ENCODE assay signal across 20 cellular contexts in the genomic region with DNA sequence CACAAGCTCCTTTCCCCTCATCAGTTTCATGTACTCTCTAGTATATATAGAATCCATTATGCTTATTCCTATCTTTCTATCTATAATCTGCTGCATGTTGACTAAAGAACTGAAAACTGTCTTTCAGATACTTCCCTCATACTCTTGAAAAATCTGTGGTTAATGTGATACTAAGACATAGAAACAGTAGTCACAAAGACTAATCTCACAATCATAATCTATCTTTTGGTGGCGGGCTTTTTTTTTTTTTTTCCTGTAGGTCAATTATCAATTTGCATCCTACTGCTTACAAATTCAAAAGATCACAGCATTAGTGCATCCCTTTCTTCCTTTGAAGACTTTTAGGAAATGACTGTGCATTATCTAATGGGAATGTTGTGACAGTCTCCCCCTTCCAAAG. TPM values are rescaled to one million over a fixed set of nuclear protein-coding genes. Genes with fewer than 3 reads are reported as not detected.
DNase-seq lines count a peak whose midpoint lies in the region; ATAC-seq, FAIRE-seq and TF ChIP-seq lines count a peak whose summit lies in the region.
"Had no signal": no experiment of that assay in that cellular context is flagged by ENCODE, and none has a peak within 500 bp of the region (broad histone marks: within the 10 kb centered on the region; RNA-seq: fewer than 3 reads in every experiment).

No MANE protein-coding gene starts in this region.

- H4K20me1 ChIP-seq in GM12878 (ENCODE audit: control insufficient read depth, insufficient read depth) (no peaks in the 10 kb centered on the region; the same call in 1 of the 2 replicates), smooth muscle cell (ENCODE audit: low read depth) (peaks cover 93% of the 10 kb centered on the region)

- TF ChIP-seq POLR2A in GM12878 (IDR thresholded peaks at IDR 0.05; ENCODE audit: low read depth, low read length), result no peak

- TF ChIP-seq EP300 in GM12878 (IDR thresholded peaks at IDR 0.05; ENCODE audit: borderline replicate concordance in 1 of 2, control insufficient read depth in 1 of 2, low read depth in 2 of 2, low read length in 2 of 2), result no peak

- H3K4me1 ChIP-seq in GM12878 (ENCODE audit: control insufficient read depth, insufficient read depth, low read length) (peaks cover 13% of the 10 kb centered on the region), smooth muscle cell (ENCODE audit: low read depth) (peaks cover 14% of the 10 kb centered on the region)

- no peaks in the 10 kb centered on the region for H3K27me3 ChIP-seq in GM12878 (replicated peaks in 1 of 2; ENCODE audit: control insufficient read depth in 2 of 2, insufficient read depth in 2 of 2, low read length in 1 of 2)
- no peaks in the 10 kb centered on the region for H3K27me3 ChIP-seq in smooth muscle cell (ENCODE audit: low read depth)
- H3K27me3 ChIP-seq: SJSA1 had no signal

- H3K27ac ChIP-seq in GM12878 (ENCODE audit: control insufficient read depth, insufficient read depth) (no peak overlapping the region), smooth muscle cell (ENCODE audit: low read depth) (no peak overlapping the region)
- H3K27ac ChIP-seq: HL-60, PC-9, SJSA1 had no signal

- in situ Hi-C loops in GM12878 (cut with MboI), result no loop called here

- no peak for DNase-seq in activated T-cell treated with anti-CD3 and anti-CD28 coated beads, Interleukin-2, amount 50 U/mL, for 72 hours
- DNase-seq in activated T-cell treated with anti-CD3 and anti-CD28 coated beads for 4 hours, result no peak
- no peak for DNase-seq in HFFc6
- DNase-seq in GM12878 (ENCODE audit: low read depth, low spot score), result no peak
- DNase-seq in smooth muscle cell (lab: John Stamatoyannopoulos, UW; ENCODE audit: unreplicated experiment), result no peak
- DNase-seq: activated CD4-positive, CD25-positive, alpha-beta regulatory T cell treated with anti-CD3 and anti-CD28 coated beads, Interleukin-2, amount 50 U/mL, for 72 hours; caudate nucleus; head of caudate nucleus; islet precursor cell; NCI-H1092; NCI-H2107; NCI-H526 treated with DMSO at 0.1 percent for 48 hours; PC-9; stimulated activated naive CD4-positive, alpha-beta T cell had no signal

- TF ChIP-seq RAD21 in GM12878 (IDR thresholded peaks at IDR 0.05; ENCODE audit: insufficient read depth, low read depth, low read length), result no peak

- POLR2A ChIA-PET in GM12878 (lab: Charles Lee), result interaction anchor here (0.5 to 1.6 kb wide), 2 partner anchors 36 to 65 kb away, joined by 3 to 6 read pairs; no protein-coding TSS in a partner anchor

- H3K36me3 ChIP-seq in GM12878 (ENCODE audit: control insufficient read depth in 2 of 2, insufficient read depth in 2 of 2, low read length in 1 of 2) (peaks cover 0 to 4% of the 10 kb centered on the region in 2 experiments; a peak in 2 of 4 replicates), smooth muscle cell (ENCODE audit: low read depth) (no peaks in the 10 kb centered on the region)

- RAD21 ChIA-PET in GM12878 (lab: Charles Lee; ENCODE audit: unreplicated experiment), result interaction anchor here (1.4 to 1.7 kb wide), 2 partner anchors 32 to 36 kb away, joined by 4 read pairs; no protein-coding TSS in a partner anchor

- peaks cover 2 to 6% of the 10 kb centered on the region in 2 donors for H3K36me3 Mint-ChIP-seq in activated T-cell treated with anti-CD3 and anti-CD28 coated beads, Interleukin-2, amount 50 U/mL, for 72 hours (ENCODE audit: insufficient read depth in 2 of 2)
- peaks cover 27% of the 10 kb centered on the region for H3K36me3 Mint-ChIP-seq in HFFc6 (ENCODE audit: low read depth)
- H3K36me3 Mint-ChIP-seq in stimulated activated memory B cell treated with anti-CD40 and anti-IgM and Interleukin-4, amounts not matched to agents 10 μg/mL and 1 μg/mL and 100 μg/mL, for 72 hours, result peaks cover 18% of the 10 kb centered on the region

- H3K4me3 Mint-ChIP-seq in activated T-cell treated with anti-CD3 and anti-CD28 coated beads, Interleukin-2, amount 50 U/mL, for 72 hours, result peak overlapping the region; percentile 11 to 56
- no peak overlapping the region for H3K4me3 Mint-ChIP-seq in HFFc6
- H3K4me3 Mint-ChIP-seq in stimulated activated memory B cell treated with anti-CD40 and anti-IgM and Interleukin-4, amounts not matched to agents 10 μg/mL and 1 μg/mL and 100 μg/mL, for 72 hours, result peak overlapping the region; percentile 2

- H3K9me3 Mint-ChIP-seq in activated T-cell treated with anti-CD3 and anti-CD28 coated beads, Interleukin-2, amount 50 U/mL, for 72 hours, result no peaks in the 10 kb centered on the region
- no peaks in the 10 kb centered on the region for H3K9me3 Mint-ChIP-seq in HFFc6
- H3K9me3 Mint-ChIP-seq in stimulated activated memory B cell treated with anti-CD40 and anti-IgM and Interleukin-4, amounts not matched to agents 10 μg/mL and 1 μg/mL and 100 μg/mL, for 72 hours, result no peaks in the 10 kb centered on the region
- H3K9me3 Mint-ChIP-seq: nephron had no signal

- peak overlapping the region; percentile 49; the same call in 1 of the 2 replicates for H3K4me3 ChIP-seq in GM12878
- H3K4me3 ChIP-seq in smooth muscle cell, result no peak overlapping the region
- H3K4me3 ChIP-seq: PC-9, SJSA1 had no signal

- SMC1A ChIA-PET in GM12878 (lab: Charles Lee; ENCODE audit: uncharacterized antibody, unreplicated experiment), result interaction anchor here (0.9 to 2.9 kb wide), 7 partner anchors 8 to 97 kb away, joined by 3 to 10 read pairs (median 5); no protein-coding TSS in a partner anchor

- H3K9me3 ChIP-seq in GM12878 (replicated peaks; ENCODE audit: control insufficient read depth, insufficient read depth, low read length) (no peaks in the 10 kb centered on the region), smooth muscle cell (replicated peaks; ENCODE audit: low read depth) (no peaks in the 10 kb centered on the region)
- H3K9me3 ChIP-seq: SJSA1 had no signal

- peaks cover 75% of the 10 kb centered on the region for H3K4me1 Mint-ChIP-seq in activated T-cell treated with anti-CD3 and anti-CD28 coated beads, Interleukin-2, amount 50 U/mL, for 72 hours (ENCODE audit: low read depth)
- peaks cover 69% of the 10 kb centered on the region for H3K4me1 Mint-ChIP-seq in HFFc6 (ENCODE audit: low read depth)
- H3K4me1 Mint-ChIP-seq in stimulated activated memory B cell treated with anti-CD40 and anti-IgM and Interleukin-4, amounts not matched to agents 10 μg/mL and 1 μg/mL and 100 μg/mL, for 72 hours, result peaks cover 65% of the 10 kb centered on the region

- 10% methylated on average over 1 of the region's 1 CpG for WGBS in GM12878 (ENCODE audit: insufficient coverage, insufficient replicate concordance, low lambda C conversion rate, missing lambda C conversion rate)
- WGBS in smooth muscle cell (ENCODE audit: low lambda C conversion rate), result 94% methylated on average over 1 of the region's 1 CpG

- no peaks in the 10 kb centered on the region for H3K27me3 Mint-ChIP-seq in activated T-cell treated with anti-CD3 and anti-CD28 coated beads, Interleukin-2, amount 50 U/mL, for 72 hours (ENCODE audit: low read depth)
- H3K27me3 Mint-ChIP-seq in HFFc6 (ENCODE audit: insufficient read depth), result no peaks in the 10 kb centered on the region
- H3K27me3 Mint-ChIP-seq in stimulated activated memory B cell treated with anti-CD40 and anti-IgM and Interleukin-4, amounts not matched to agents 10 μg/mL and 1 μg/mL and 100 μg/mL, for 72 hours, result no peaks in the 10 kb centered on the region

- H3K9ac ChIP-seq in GM12878 (ENCODE audit: control insufficient read depth, insufficient read depth, low read length) (no peak overlapping the region), smooth muscle cell (ENCODE audit: low read depth) (no peak overlapping the region)

- H2AFZ ChIP-seq in GM12878 (ENCODE audit: control insufficient read depth, low read depth, low read length) (no peak overlapping the region), smooth muscle cell (ENCODE audit: low read depth) (no peak overlapping the region)
- H2AFZ ChIP-seq: PC-9 had no signal

- peak overlapping the region; percentile 47 for H3K27ac Mint-ChIP-seq in activated T-cell treated with anti-CD3 and anti-CD28 coated beads, Interleukin-2, amount 50 U/mL, for 72 hours
- H3K27ac Mint-ChIP-seq in HFFc6, result peak overlapping the region; percentile 66
- H3K27ac Mint-ChIP-seq in stimulated activated memory B cell treated with anti-CD40 and anti-IgM and Interleukin-4, amounts not matched to agents 10 μg/mL and 1 μg/mL and 100 μg/mL, for 72 hours, result peak overlapping the region; percentile 62

- H3F3A ChIP-seq in smooth muscle cell (ENCODE audit: low read depth), result no peaks in the 10 kb centered on the region

- CTCF ChIA-PET in GM12878 (lab: Yijun Ruan, JAX), result no interaction called here

- no peak for FAIRE-seq in GM12878 (lab: Jason Lieb, UNC)

- H3K4me2 ChIP-seq in GM12878 (ENCODE audit: control insufficient read depth, insufficient read depth), result peak overlapping the region; percentile 82
- H3K4me2 ChIP-seq in smooth muscle cell, result no peak overlapping the region
- H3K4me2 ChIP-seq: PC-9 had no signal

- intact Hi-C loops in GM12878 (cut with micrococcal nuclease; ENCODE audit: unreplicated experiment), result loop anchor here (10.0 kb wide), 1 partner anchor 251 kb away; a partner anchor contains a TSS

- BruUV-seq in GM12878 (replicated peaks; lab: Mats Ljungman, UMichigan), result no TSS peak

- H3K79me2 ChIP-seq in GM12878 (ENCODE audit: control insufficient read depth, insufficient read depth, low read length), result peaks cover 87% of the 10 kb centered on the region
- H3K79me2 ChIP-seq in smooth muscle cell (ENCODE audit: low read depth), result peaks cover 97% of the 10 kb centered on the region

- no peak for TF ChIP-seq CTCF in HFFc6 (IDR thresholded peaks at IDR 0.05)
- no peak for TF ChIP-seq CTCF in GM12878 (IDR thresholded peaks at IDR 0.05 in 2 of 3, conservative IDR thresholded peaks at IDR 0.05 in 1 of 3; ENCODE audit: control insufficient read depth in 2 of 3, extremely low read depth in 1 of 3, insufficient read depth in 1 of 3, low read depth in 3 of 3, low read length in 3 of 3)
- no peak for TF ChIP-seq CTCF in smooth muscle cell (IDR thresholded peaks at IDR 0.05; ENCODE audit: borderline replicate concordance, insufficient read depth, poor library complexity, severe bottlenecking)

- no peak for ATAC-seq in activated T-cell treated with anti-CD3 and anti-CD28 coated beads, Interleukin-2, amount 50 U/mL, for 72 hours (replicated peaks in 1 of 2)
- ATAC-seq in GM12878, result peak; percentile 8
- ATAC-seq in stimulated activated memory B cell treated with anti-CD40 and anti-IgM and Interleukin-4, amounts not matched to agents 10 μg/mL and 1 μg/mL and 100 μg/mL, for 72 hours, result no peak
- no peak for ATAC-seq in GM19467 (IDR thresholded peaks at IDR 0.05; ENCODE audit: unreplicated experiment)
- no peak for ATAC-seq in GM21447 (IDR thresholded peaks at IDR 0.05; ENCODE audit: unreplicated experiment)

RNA-seq across cellular contexts. Expression of a gene that starts 4.7 kb away (rescaled TPM):
- 100 to 1,000 TPM; 208 to 215 TPM for total RNA-seq in activated T-cell treated with anti-CD3 and anti-CD28 coated beads, Interleukin-2, amount 50 U/mL, for 72 hours
- total RNA-seq in HFFc6 (2021; fragmentation: NEBNext Ultra II Directional; extraction: Animal tissue kit (Norgen Biotek cat#: 25700)), result 100 to 1,000 TPM in 1 of 6 experiments, 10 to 100 TPM in 5; 74.2 to 116 (median 88.6) TPM
- total RNA-seq in GM12878 (2013; cell fraction: nucleolus; rRNA removed), result 501 and 589 TPM in 2 replicates
- 78.7 and 83.0 TPM in 2 replicates for total RNA-seq in GM12878 (2014; rRNA removed)
- 42.8 and 46.8 TPM in 2 replicates for total RNA-seq in GM12878 (2014; rRNA removed; fragmentation: Illumina TruSeq; extraction: Trizol)
- total RNA-seq in GM12878 (2021), result 106 and 107 TPM in 2 replicates
- 71.2 TPM for polyA plus RNA-seq in GM12878 (2011; ENCODE audit: low read depth)
- polyA plus RNA-seq in GM12878 (2011; rRNA removed), result 22.8 and 52.1 TPM in 2 replicates
- polyA plus RNA-seq in GM12878 (2011; cell fraction: cytosol; rRNA removed), result 75.8 and 119 TPM in 2 replicates
- 476 and 506 TPM in 2 replicates for polyA plus RNA-seq in GM12878 (2011; cell fraction: nucleus; rRNA removed)
- polyA plus RNA-seq in GM12878 (2012), result 86.4 and 111 TPM in 2 replicates
- polyA plus RNA-seq in GM12878 (2014; fragmentation: Illumina TruSeq; extraction: Trizol), result 91.1 and 118 TPM in 2 replicates
- 10 to 100 TPM; 50.6 to 60.2 TPM for polyA plus RNA-seq in GM12878 (2014; fragmentation: Nextera tagmentation; extraction: Ambion mirVana)
- 116 and 124 TPM in 2 replicates for polyA plus RNA-seq in GM12878 (2014; rRNA removed)
- polyA plus RNA-seq in GM12878 (2016; fragmentation: Nextera tagmentation; extraction: Ambion mirVana), result 10 to 100 TPM; 34.2 to 41.4 TPM
- polyA minus RNA-seq in GM12878 (2011; rRNA and poly(A)+ RNA removed), result 130 and 134 TPM in 2 replicates
- polyA minus RNA-seq in GM12878 (2011; cell fraction: cytosol; rRNA and poly(A)+ RNA removed), result 51.9 and 67.2 TPM in 2 replicates
- polyA minus RNA-seq in GM12878 (2011; cell fraction: nucleus; rRNA and poly(A)+ RNA removed), result 237 and 297 TPM in 2 replicates
- total RNA-seq in smooth muscle cell, result 98.9 and 142 TPM in 2 replicates
- 62.7 and 110 TPM in 2 replicates for polyA plus RNA-seq in smooth muscle cell

RNA-seq across cellular contexts. Expression of a gene that starts 45.9 kb away (rescaled TPM):
- total RNA-seq in activated T-cell treated with anti-CD3 and anti-CD28 coated beads, Interleukin-2, amount 50 U/mL, for 72 hours, result 10 to 100 TPM; 36.5 to 38.5 TPM
- total RNA-seq in HFFc6 (2021; fragmentation: NEBNext Ultra II Directional; extraction: Animal tissue kit (Norgen Biotek cat#: 25700)), result 100 to 1,000 TPM in 2 of 6 experiments, 10 to 100 TPM in 4; 86.8 to 106 (median 93.6) TPM
- total RNA-seq in GM12878 (2013; cell fraction: nucleolus; rRNA removed), result 112 and 120 TPM in 2 replicates
- total RNA-seq in GM12878 (2014; rRNA removed), result 37.4 and 43.6 TPM in 2 replicates
- 12.3 and 12.8 TPM in 2 replicates for total RNA-seq in GM12878 (2014; rRNA removed; fragmentation: Illumina TruSeq; extraction: Trizol)
- 37.0 and 40.7 TPM in 2 replicates for total RNA-seq in GM12878 (2021)
- polyA plus RNA-seq in GM12878 (2011; ENCODE audit: low read depth), result 14.5 TPM
- 7.9 and 13.2 TPM in 2 replicates for polyA plus RNA-seq in GM12878 (2011; rRNA removed)
- polyA plus RNA-seq in GM12878 (2011; cell fraction: cytosol; rRNA removed), result 18.4 and 24.1 TPM in 2 replicates
- 78.0 and 78.6 TPM in 2 replicates for polyA plus RNA-seq in GM12878 (2011; cell fraction: nucleus; rRNA removed)
- polyA plus RNA-seq in GM12878 (2012), result 20.2 and 20.5 TPM in 2 replicates
- polyA plus RNA-seq in GM12878 (2014; fragmentation: Illumina TruSeq; extraction: Trizol), result 21.7 and 25.2 TPM in 2 replicates
- 10 to 100 TPM; 12.2 to 12.8 TPM for polyA plus RNA-seq in GM12878 (2014; fragmentation: Nextera tagmentation; extraction: Ambion mirVana)
- 15.9 and 18.3 TPM in 2 replicates for polyA plus RNA-seq in GM12878 (2014; rRNA removed)
- polyA plus RNA-seq in GM12878 (2016; fragmentation: Nextera tagmentation; extraction: Ambion mirVana), result 10 to 100 TPM; 33.5 to 35.4 TPM
- polyA minus RNA-seq in GM12878 (2011; rRNA and poly(A)+ RNA removed), result 25.9 and 28.2 TPM in 2 replicates
- 10.7 and 13.3 TPM in 2 replicates for polyA minus RNA-seq in GM12878 (2011; cell fraction: cytosol; rRNA and poly(A)+ RNA removed)
- polyA minus RNA-seq in GM12878 (2011; cell fraction: nucleus; rRNA and poly(A)+ RNA removed), result 23.0 and 39.4 TPM in 2 replicates
- 40.9 and 54.4 TPM in 2 replicates for total RNA-seq in smooth muscle cell
- 44.8 and 48.8 TPM in 2 replicates for polyA plus RNA-seq in smooth muscle cell

RNA-seq across cellular contexts. Expression of a gene that starts 46.2 kb away (rescaled TPM):
- 10 to 100 TPM; 43.7 to 52.7 TPM for total RNA-seq in activated T-cell treated with anti-CD3 and anti-CD28 coated beads, Interleukin-2, amount 50 U/mL, for 72 hours
- 10 to 100 TPM; 40.0 to 61.9 (median 45.0) TPM for total RNA-seq in HFFc6 (2021; fragmentation: NEBNext Ultra II Directional; extraction: Animal tissue kit (Norgen Biotek cat#: 25700))
- 19.4 and 25.8 TPM in 2 replicates for total RNA-seq in GM12878 (2013; cell fraction: nucleolus; rRNA removed)
- total RNA-seq in GM12878 (2014; rRNA removed), result 64.1 and 64.7 TPM in 2 replicates
- total RNA-seq in GM12878 (2014; rRNA removed; fragmentation: Illumina TruSeq; extraction: Trizol), result 64.5 and 74.6 TPM in 2 replicates
- 72.1 and 74.7 TPM in 2 replicates for total RNA-seq in GM12878 (2021)
- 19.9 TPM for polyA plus RNA-seq in GM12878 (2011; ENCODE audit: low read depth)
- 50.6 and 56.8 TPM in 2 replicates for polyA plus RNA-seq in GM12878 (2011; rRNA removed)
- 61.1 and 76.2 TPM in 2 replicates for polyA plus RNA-seq in GM12878 (2011; cell fraction: cytosol; rRNA removed)
- polyA plus RNA-seq in GM12878 (2011; cell fraction: nucleus; rRNA removed), result 23.5 and 31.4 TPM in 2 replicates
- polyA plus RNA-seq in GM12878 (2012), result 25.8 and 30.6 TPM in 2 replicates
- 73.3 and 82.6 TPM in 2 replicates for polyA plus RNA-seq in GM12878 (2014; fragmentation: Illumina TruSeq; extraction: Trizol)
- polyA plus RNA-seq in GM12878 (2014; fragmentation: Nextera tagmentation; extraction: Ambion mirVana), result 10 to 100 TPM; 43.5 to 64.8 TPM
- polyA plus RNA-seq in GM12878 (2014; rRNA removed), result 67.3 and 70.8 TPM in 2 replicates
- polyA plus RNA-seq in GM12878 (2016; fragmentation: Nextera tagmentation; extraction: Ambion mirVana), result 10 to 100 TPM; 92.0 to 99.5 TPM
- polyA minus RNA-seq in GM12878 (2011; rRNA and poly(A)+ RNA removed), result 29.5 and 38.2 TPM in 2 replicates
- polyA minus RNA-seq in GM12878 (2011; cell fraction: cytosol; rRNA and poly(A)+ RNA removed), result 10.6 and 12.8 TPM in 2 replicates
- polyA minus RNA-seq in GM12878 (2011; cell fraction: nucleus; rRNA and poly(A)+ RNA removed), result 7.7 and 25.0 TPM in 2 replicates
- total RNA-seq in smooth muscle cell, result 14.7 and 16.8 TPM in 2 replicates
- polyA plus RNA-seq in smooth muscle cell, result 25.1 and 29.8 TPM in 2 replicates
